ENCODE assay signal across 1 cellular context in the genomic region with DNA sequence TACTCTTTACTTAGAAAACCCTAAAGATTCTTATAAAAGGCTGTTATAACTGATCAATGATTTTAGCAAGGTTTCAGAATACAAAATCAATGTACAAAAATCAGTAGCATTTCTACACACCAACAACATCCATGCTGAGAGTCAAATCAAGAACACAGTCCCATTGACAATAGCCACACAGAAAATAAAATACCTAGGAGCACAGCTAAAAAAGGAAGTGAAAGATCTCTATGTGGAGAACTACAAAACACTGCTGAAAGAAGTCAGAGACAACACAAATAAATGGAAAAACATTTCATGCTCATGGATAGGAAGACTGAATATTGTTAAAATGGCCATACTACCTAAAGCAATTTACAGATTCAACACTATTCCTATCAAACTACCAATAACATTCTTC.
TF ChIP-seq lines count a peak whose summit lies in the region.

No MANE protein-coding gene starts in this region.

TF ChIP-seq in GM12878, 131 proteins besides CTCF, POLR2A, EP300 and RAD21 (continued from another document):
- TF ChIP-seq, protein P1, sequence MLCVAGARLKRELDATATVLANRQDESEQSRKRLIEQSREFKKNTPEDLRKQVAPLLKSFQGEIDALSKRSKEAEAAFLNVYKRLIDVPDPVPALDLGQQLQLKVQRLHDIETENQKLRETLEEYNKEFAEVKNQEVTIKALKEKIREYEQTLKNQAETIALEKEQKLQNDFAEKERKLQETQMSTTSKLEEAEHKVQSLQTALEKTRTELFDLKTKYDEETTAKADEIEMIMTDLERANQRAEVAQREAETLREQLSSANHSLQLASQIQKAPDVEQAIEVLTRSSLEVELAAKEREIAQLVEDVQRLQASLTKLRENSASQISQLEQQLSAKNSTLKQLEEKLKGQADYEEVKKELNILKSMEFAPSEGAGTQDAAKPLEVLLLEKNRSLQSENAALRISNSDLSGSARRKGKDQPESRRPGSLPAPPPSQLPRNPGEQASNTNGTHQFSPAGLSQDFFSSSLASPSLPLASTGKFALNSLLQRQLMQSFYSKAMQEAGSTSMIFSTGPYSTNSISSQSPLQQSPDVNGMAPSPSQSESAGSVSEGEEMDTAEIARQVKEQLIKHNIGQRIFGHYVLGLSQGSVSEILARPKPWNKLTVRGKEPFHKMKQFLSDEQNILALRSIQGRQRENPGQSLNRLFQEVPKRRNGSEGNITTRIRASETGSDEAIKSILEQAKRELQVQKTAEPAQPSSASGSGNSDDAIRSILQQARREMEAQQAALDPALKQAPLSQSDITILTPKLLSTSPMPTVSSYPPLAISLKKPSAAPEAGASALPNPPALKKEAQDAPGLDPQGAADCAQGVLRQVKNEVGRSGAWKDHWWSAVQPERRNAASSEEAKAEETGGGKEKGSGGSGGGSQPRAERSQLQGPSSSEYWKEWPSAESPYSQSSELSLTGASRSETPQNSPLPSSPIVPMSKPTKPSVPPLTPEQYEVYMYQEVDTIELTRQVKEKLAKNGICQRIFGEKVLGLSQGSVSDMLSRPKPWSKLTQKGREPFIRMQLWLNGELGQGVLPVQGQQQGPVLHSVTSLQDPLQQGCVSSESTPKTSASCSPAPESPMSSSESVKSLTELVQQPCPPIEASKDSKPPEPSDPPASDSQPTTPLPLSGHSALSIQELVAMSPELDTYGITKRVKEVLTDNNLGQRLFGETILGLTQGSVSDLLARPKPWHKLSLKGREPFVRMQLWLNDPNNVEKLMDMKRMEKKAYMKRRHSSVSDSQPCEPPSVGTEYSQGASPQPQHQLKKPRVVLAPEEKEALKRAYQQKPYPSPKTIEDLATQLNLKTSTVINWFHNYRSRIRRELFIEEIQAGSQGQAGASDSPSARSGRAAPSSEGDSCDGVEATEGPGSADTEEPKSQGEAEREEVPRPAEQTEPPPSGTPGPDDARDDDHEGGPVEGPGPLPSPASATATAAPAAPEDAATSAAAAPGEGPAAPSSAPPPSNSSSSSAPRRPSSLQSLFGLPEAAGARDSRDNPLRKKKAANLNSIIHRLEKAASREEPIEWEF (IDR thresholded peaks at IDR 0.05; ENCODE audit: insufficient replicate concordance, low read depth, low read length), result peak; percentile 49
- TF ChIP-seq SPI1 (IDR thresholded peaks at IDR 0.05; ENCODE audit: borderline replicate concordance, insufficient read depth, low read depth, low read length) (peak; percentile 77; the same call in 1 of the 2 replicates), POLR2AphosphoS2 (IDR thresholded peaks at IDR 0.05; ENCODE audit: low read depth, low read length) (no peak), TCF12 (IDR thresholded peaks at IDR 0.05; ENCODE audit: low read depth, low read length) (no peak)
- TF ChIP-seq, protein P2, sequence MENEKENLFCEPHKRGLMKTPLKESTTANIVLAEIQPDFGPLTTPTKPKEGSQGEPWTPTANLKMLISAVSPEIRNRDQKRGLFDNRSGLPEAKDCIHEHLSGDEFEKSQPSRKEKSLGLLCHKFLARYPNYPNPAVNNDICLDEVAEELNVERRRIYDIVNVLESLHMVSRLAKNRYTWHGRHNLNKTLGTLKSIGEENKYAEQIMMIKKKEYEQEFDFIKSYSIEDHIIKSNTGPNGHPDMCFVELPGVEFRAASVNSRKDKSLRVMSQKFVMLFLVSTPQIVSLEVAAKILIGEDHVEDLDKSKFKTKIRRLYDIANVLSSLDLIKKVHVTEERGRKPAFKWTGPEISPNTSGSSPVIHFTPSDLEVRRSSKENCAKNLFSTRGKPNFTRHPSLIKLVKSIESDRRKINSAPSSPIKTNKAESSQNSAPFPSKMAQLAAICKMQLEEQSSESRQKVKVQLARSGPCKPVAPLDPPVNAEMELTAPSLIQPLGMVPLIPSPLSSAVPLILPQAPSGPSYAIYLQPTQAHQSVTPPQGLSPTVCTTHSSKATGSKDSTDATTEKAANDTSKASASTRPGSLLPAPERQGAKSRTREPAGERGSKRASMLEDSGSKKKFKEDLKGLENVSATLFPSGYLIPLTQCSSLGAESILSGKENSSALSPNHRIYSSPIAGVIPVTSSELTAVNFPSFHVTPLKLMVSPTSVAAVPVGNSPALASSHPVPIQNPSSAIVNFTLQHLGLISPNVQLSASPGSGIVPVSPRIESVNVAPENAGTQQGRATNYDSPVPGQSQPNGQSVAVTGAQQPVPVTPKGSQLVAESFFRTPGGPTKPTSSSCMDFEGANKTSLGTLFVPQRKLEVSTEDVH (IDR thresholded peaks at IDR 0.05; ENCODE audit: low read depth, partially characterized antibody), result no peak
